ENCODE assay signal across 20 cellular contexts in the genomic region with DNA sequence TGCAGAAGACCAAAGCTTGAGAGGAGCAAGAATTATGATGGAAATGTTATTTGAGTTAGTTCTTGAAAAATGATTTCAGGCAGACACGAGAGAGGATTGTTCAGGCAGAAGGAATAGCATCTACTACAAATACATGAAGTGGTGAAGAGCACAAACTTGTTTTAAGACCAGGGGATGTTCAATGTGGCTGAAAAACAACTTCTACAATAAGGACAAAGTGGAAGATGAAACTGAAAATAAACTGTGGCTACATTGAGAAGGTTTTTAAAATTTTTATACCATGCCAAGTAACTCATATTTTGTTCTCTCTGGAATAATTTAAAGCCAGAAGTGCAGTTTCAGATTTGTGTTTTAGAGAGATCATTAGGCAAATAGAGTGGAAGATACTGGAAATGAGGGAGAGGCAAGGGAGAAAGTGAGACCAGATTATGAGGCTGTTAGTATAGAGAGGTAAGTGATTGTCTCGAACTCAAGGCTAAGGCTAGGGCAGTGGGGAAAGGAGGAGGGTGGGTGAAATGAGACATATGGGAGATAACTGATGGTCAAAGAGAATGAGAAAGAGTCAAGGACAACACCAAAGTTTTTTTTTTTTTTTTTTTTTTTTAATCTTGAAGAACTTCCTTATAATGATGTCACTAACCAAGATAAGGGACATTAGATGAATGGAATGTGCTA.
A peak's percentile ranks its signal among the peaks of the same experiment; 100 is the strongest.
DNase-seq lines count a peak whose midpoint lies in the region; ATAC-seq and TF ChIP-seq lines count a peak whose summit lies in the region.
"Had no signal": no experiment of that assay in that cellular context is flagged by ENCODE, and none has a peak within 500 bp of the region (broad histone marks: within the 10 kb centered on the region; RNA-seq: fewer than 3 reads in every experiment).

No MANE protein-coding gene starts in this region.

- no peaks in the 10 kb centered on the region for H3K36me3 ChIP-seq in fibroblast of lung (ENCODE audit: control insufficient read depth, insufficient read depth, low read length)
- H3K36me3 ChIP-seq: gastrocnemius medialis, spleen had no signal

- H2AFZ ChIP-seq in fibroblast of lung (ENCODE audit: low read length): peak overlapping the region; percentile 25

- no peaks in the 10 kb centered on the region for H4K20me1 ChIP-seq in fibroblast of lung (ENCODE audit: control insufficient read depth, extremely low read depth, insufficient read depth, low read length)

- peak; percentile 40 for ATAC-seq in GM19463 (IDR thresholded peaks at IDR 0.05; ENCODE audit: unreplicated experiment)
- ATAC-seq in HG03342 (IDR thresholded peaks at IDR 0.05; ENCODE audit: unreplicated experiment): peak; percentile 50
- ATAC-seq: A549; gastrocnemius medialis; HepG2; psoas muscle; stimulated activated naive B cell treated with anti-CD40 and anti-IgM and Interleukin-4, amounts not matched to agents 10 μg/mL and 1 μg/mL and 100 μg/mL, for 72 hours had no signal

- H3K4me1 ChIP-seq in fibroblast of lung (ENCODE audit: control insufficient read depth, extremely low read depth, insufficient read depth, low read length): no peaks in the 10 kb centered on the region
- H3K4me1 ChIP-seq: A549, gastrocnemius medialis, psoas muscle had no signal

- CTCF ChIA-PET in activated CD4-positive, alpha-beta T cell treated with anti-CD3 and anti-CD28 coated beads, Interleukin-2, amount 10 ng/mL, durations not matched to agents 7 days and 5 days (lab: Charles Lee): no interaction called here

- POLR2A ChIA-PET in activated CD4-positive, alpha-beta T cell treated with anti-CD3 and anti-CD28 coated beads, Interleukin-2, amount 10 ng/mL, durations not matched to agents 7 days and 5 days (lab: Charles Lee): no interaction called here

- peaks cover 3% of the 10 kb centered on the region for H3K9me3 Mint-ChIP-seq in activated CD4-positive, alpha-beta T cell treated with anti-CD3 and anti-CD28 coated beads, Interleukin-2, amount 10 ng/mL, durations not matched to agents 7 days and 5 days
- H3K9me3 Mint-ChIP-seq in glutamatergic neuron (ENCODE audit: unreplicated experiment): no peaks in the 10 kb centered on the region
- H3K9me3 Mint-ChIP-seq: naive B cell; stimulated activated naive B cell treated with anti-CD40 and anti-IgM and Interleukin-4, amounts not matched to agents 10 μg/mL and 1 μg/mL and 100 μg/mL, for 72 hours; type B pancreatic cell had no signal

- peak overlapping the region; percentile 37 for H3K27ac Mint-ChIP-seq in activated CD4-positive, alpha-beta T cell treated with anti-CD3 and anti-CD28 coated beads, Interleukin-2, amount 10 ng/mL, durations not matched to agents 7 days and 5 days
- H3K27ac Mint-ChIP-seq in glutamatergic neuron (ENCODE audit: unreplicated experiment): no peak overlapping the region
- H3K27ac Mint-ChIP-seq: stimulated activated naive B cell treated with anti-CD40 and anti-IgM and Interleukin-4, amounts not matched to agents 10 μg/mL and 1 μg/mL and 100 μg/mL, for 72 hours; type B pancreatic cell had no signal

- no peak overlapping the region for H3K27ac ChIP-seq in fibroblast of lung (ENCODE audit: insufficient read depth, low read length)
- H3K27ac ChIP-seq: A549, gastrocnemius medialis, psoas muscle had no signal

- no peak overlapping the region for H3K4me3 Mint-ChIP-seq in activated CD4-positive, alpha-beta T cell treated with anti-CD3 and anti-CD28 coated beads, Interleukin-2, amount 10 ng/mL, durations not matched to agents 7 days and 5 days
- H3K4me3 Mint-ChIP-seq in glutamatergic neuron (ENCODE audit: unreplicated experiment): no peak overlapping the region
- H3K4me3 Mint-ChIP-seq: CD4-positive, CD25-positive, alpha-beta regulatory T cell; naive B cell; stimulated activated naive B cell treated with anti-CD40 and anti-IgM and Interleukin-4, amounts not matched to agents 10 μg/mL and 1 μg/mL and 100 μg/mL, for 72 hours; type B pancreatic cell had no signal

- H3K79me2 ChIP-seq in fibroblast of lung (ENCODE audit: control insufficient read depth, insufficient read depth, low read length): no peaks in the 10 kb centered on the region

- peaks cover 2% of the 10 kb centered on the region for H3K27me3 Mint-ChIP-seq in activated CD4-positive, alpha-beta T cell treated with anti-CD3 and anti-CD28 coated beads, Interleukin-2, amount 10 ng/mL, durations not matched to agents 7 days and 5 days
- H3K27me3 Mint-ChIP-seq in glutamatergic neuron (ENCODE audit: unreplicated experiment): no peaks in the 10 kb centered on the region
- H3K27me3 Mint-ChIP-seq: CD4-positive, CD25-positive, alpha-beta regulatory T cell; naive B cell; stimulated activated naive B cell treated with anti-CD40 and anti-IgM and Interleukin-4, amounts not matched to agents 10 μg/mL and 1 μg/mL and 100 μg/mL, for 72 hours; type B pancreatic cell had no signal

- H3K36me3 Mint-ChIP-seq in activated CD4-positive, alpha-beta T cell treated with anti-CD3 and anti-CD28 coated beads, Interleukin-2, amount 10 ng/mL, durations not matched to agents 7 days and 5 days (ENCODE audit: low read depth): peaks cover 6% of the 10 kb centered on the region
- H3K36me3 Mint-ChIP-seq in glutamatergic neuron (ENCODE audit: unreplicated experiment): no peaks in the 10 kb centered on the region
- H3K36me3 Mint-ChIP-seq: CD4-positive, CD25-positive, alpha-beta regulatory T cell; naive B cell; stimulated activated naive B cell treated with anti-CD40 and anti-IgM and Interleukin-4, amounts not matched to agents 10 μg/mL and 1 μg/mL and 100 μg/mL, for 72 hours; type B pancreatic cell had no signal

- H3K9me3 ChIP-seq in fibroblast of lung (ENCODE audit: control insufficient read depth, insufficient read depth, low read depth, low read length): no peaks in the 10 kb centered on the region
- H3K9me3 ChIP-seq: A549, gastrocnemius medialis, psoas muscle, spleen had no signal

- no peak overlapping the region for H3K9ac ChIP-seq in fibroblast of lung (ENCODE audit: insufficient read depth, low read length)

- H3K27me3 ChIP-seq in fibroblast of lung (ENCODE audit: control insufficient read depth, insufficient read depth, low read length): no peaks in the 10 kb centered on the region
- H3K27me3 ChIP-seq: gastrocnemius medialis, spleen had no signal

- no peak for DNase-seq in activated CD4-positive, alpha-beta T cell treated with anti-CD3 and anti-CD28 coated beads, Interleukin-2, amount 10 ng/mL, durations not matched to agents 7 days and 5 days
- DNase-seq in activated CD4-positive, alpha-beta T cell treated with anti-CD3 and anti-CD28 coated beads, Interleukin-2, amount 50 U/mL, for 4 hours: no peak
- DNase-seq in fibroblast of lung (ENCODE audit: low read depth in 2 of 2) (peak in 1 of 2 donors; percentile 15), NCI-H2107 (lab: John Stamatoyannopoulos, UW) (no peak), glutamatergic neuron (no peak), NCI-H774 (lab: John Stamatoyannopoulos, UW) (no peak)
- DNase-seq: activated CD4-positive, CD25-positive, alpha-beta regulatory T cell treated with anti-CD3 and anti-CD28 coated beads, Interleukin-2, amount 50 U/mL, for 72 hours; DND-41; effector CD8-positive, alpha-beta T cell; gastrocnemius medialis; naive B cell; psoas muscle; spleen; stimulated activated naive B cell treated with anti-CD40 and anti-IgM and Interleukin-4, amounts not matched to agents 10 μg/mL and 1 μg/mL and 100 μg/mL, for 72 hours had no signal

- TF ChIP-seq CTCF in fibroblast of lung (conservative IDR thresholded peaks at IDR 0.05 in 1 of 2, IDR thresholded peaks at IDR 0.05 in 1 of 2; ENCODE audit: low read depth in 1 of 2, low read length in 2 of 2): no peak
- no peak for TF ChIP-seq CTCF in glutamatergic neuron (IDR thresholded peaks at IDR 0.05; ENCODE audit: partially characterized antibody, unreplicated experiment)

- no peak overlapping the region for H3K4me2 ChIP-seq in fibroblast of lung (ENCODE audit: extremely low read depth, insufficient read depth, low read length)
- H3K4me2 ChIP-seq: A549 had no signal

- H3K4me1 Mint-ChIP-seq in activated CD4-positive, alpha-beta T cell treated with anti-CD3 and anti-CD28 coated beads, Interleukin-2, amount 10 ng/mL, durations not matched to agents 7 days and 5 days: peaks cover 16% of the 10 kb centered on the region
- H3K4me1 Mint-ChIP-seq in glutamatergic neuron (ENCODE audit: low read depth, unreplicated experiment): no peaks in the 10 kb centered on the region

- H3K4me3 ChIP-seq in fibroblast of lung (replicated peaks in 1 of 4; ENCODE audit: control extremely low read depth in 1 of 4, insufficient read depth in 1 of 4, low read depth in 3 of 4, low read length in 4 of 4): no peak overlapping the region
- H3K4me3 ChIP-seq: A549, gastrocnemius medialis, psoas muscle, spleen had no signal
